26 cellular contexts compared by ENCODE assay signal in genomic region chr15:25536801-25537310, GRCh38.
"Had no signal": no experiment of that assay in that cellular context is flagged by ENCODE, and none has a peak within 500 bp of the region (broad histone marks: within the 10 kb centered on the region; RNA-seq: fewer than 3 reads in every experiment).

No MANE protein-coding gene starts in this region.

- H3K27ac ChIP-seq: left ventricle myocardium inferior, ovary, right atrium auricular region, right lobe of liver, testis, thyroid gland, transverse colon, upper lobe of left lung, vagina had no signal

- H3K4me3 ChIP-seq: left ventricle myocardium inferior, mucosa of descending colon, ovary, right atrium auricular region, right lobe of liver, smooth muscle cell, testis, thyroid gland, transverse colon, upper lobe of left lung, vagina had no signal

- H3K27me3 ChIP-seq: ovary, right atrium auricular region, right lobe of liver, testis, thyroid gland, transverse colon, upper lobe of left lung, vagina had no signal

- H3K4me1 Mint-ChIP-seq: immature natural killer cell; memory B cell; naive thymus-derived CD4-positive, alpha-beta T cell; stimulated activated memory B cell treated with anti-CD40 and anti-IgM and Interleukin-4, amounts not matched to agents 10 μg/mL and 1 μg/mL and 100 μg/mL, for 72 hours; stimulated activated naive CD8-positive, alpha-beta T cell treated with anti-CD3 and anti-CD28 coated beads, Interleukin-15, amount 100 ng/mL, for 72 hours had no signal

- H3K4me1 ChIP-seq: testis, thyroid gland, transverse colon, vagina had no signal

- DNase-seq: hippocampal formation; immature natural killer cell; kidney; left ventricle myocardium inferior; midbrain; mucosa of descending colon; naive thymus-derived CD4-positive, alpha-beta T cell; ovary; right lobe of liver; stimulated activated CD4-positive, alpha-beta T cell treated with anti-CD3 and anti-CD28 coated beads, Interleukin-1b, Interleukin-23, amount 100 ng/mL, for 48 hours; stimulated activated CD4-positive, alpha-beta T cell treated with anti-CD3 and anti-CD28 coated beads, Interleukin-2, amount 100 ng/mL, for 48 hours; stimulated activated CD4-positive, alpha-beta T cell treated with anti-CD3 and anti-CD28 coated beads, Interleukin-4, amount 100 ng/mL, for 4 hours; stimulated activated CD8-positive, alpha-beta memory T cell treated with anti-CD3 and anti-CD28 coated beads, Interleukin-4, amount 100 ng/mL, for 48 hours; stimulated activated naive CD4-positive, alpha-beta T cell treated with Interleukin-2 at 50 U/mL for 16 hours; stimulated activated naive CD8-positive, alpha-beta T cell treated with anti-CD3 and anti-CD28 coated beads, Interleukin-15, amount 100 ng/mL, for 72 hours; substantia nigra; testis; thyroid gland; transverse colon; upper lobe of left lung had no signal

- H3K27ac Mint-ChIP-seq: immature natural killer cell; memory B cell; naive thymus-derived CD4-positive, alpha-beta T cell; natural killer cell treated with Interleukin-12 subunit alpha and Interleukin-12 subunit beta and Interleukin-15 and Interleukin-18, amount 100 ng/mL, for 72 hours; stimulated activated memory B cell treated with anti-CD40 and anti-IgM and Interleukin-4, amounts not matched to agents 10 μg/mL and 1 μg/mL and 100 μg/mL, for 72 hours; stimulated activated naive CD8-positive, alpha-beta T cell treated with anti-CD3 and anti-CD28 coated beads, Interleukin-15, amount 100 ng/mL, for 72 hours had no signal

- H3K36me3 Mint-ChIP-seq: naive thymus-derived CD4-positive, alpha-beta T cell; natural killer cell treated with Interleukin-12 subunit alpha and Interleukin-12 subunit beta and Interleukin-15 and Interleukin-18, amount 100 ng/mL, for 72 hours; stimulated activated memory B cell treated with anti-CD40 and anti-IgM and Interleukin-4, amounts not matched to agents 10 μg/mL and 1 μg/mL and 100 μg/mL, for 72 hours had no signal

- H3K9me3 ChIP-seq: left ventricle myocardium inferior, ovary, right atrium auricular region, right lobe of liver, testis, thyroid gland, transverse colon, upper lobe of left lung, vagina had no signal

- H3K4me3 Mint-ChIP-seq: immature natural killer cell; memory B cell; naive thymus-derived CD4-positive, alpha-beta T cell; natural killer cell treated with Interleukin-12 subunit alpha and Interleukin-12 subunit beta and Interleukin-15 and Interleukin-18, amount 100 ng/mL, for 72 hours; stimulated activated memory B cell treated with anti-CD40 and anti-IgM and Interleukin-4, amounts not matched to agents 10 μg/mL and 1 μg/mL and 100 μg/mL, for 72 hours; stimulated activated naive CD8-positive, alpha-beta T cell treated with anti-CD3 and anti-CD28 coated beads, Interleukin-15, amount 100 ng/mL, for 72 hours had no signal

- H3K4me2 ChIP-seq: smooth muscle cell had no signal

- H3K36me3 ChIP-seq: left ventricle myocardium inferior, ovary, right atrium auricular region, right lobe of liver, thyroid gland, transverse colon, upper lobe of left lung, vagina had no signal

- H3K27me3 Mint-ChIP-seq: memory B cell; natural killer cell treated with Interleukin-12 subunit alpha and Interleukin-12 subunit beta and Interleukin-15 and Interleukin-18, amount 100 ng/mL, for 72 hours; stimulated activated memory B cell treated with anti-CD40 and anti-IgM and Interleukin-4, amounts not matched to agents 10 μg/mL and 1 μg/mL and 100 μg/mL, for 72 hours; stimulated activated naive CD8-positive, alpha-beta T cell treated with anti-CD3 and anti-CD28 coated beads, Interleukin-15, amount 100 ng/mL, for 72 hours had no signal
